Comparison of ENCODE assay signal across 1 cellular context in the genomic region with DNA sequence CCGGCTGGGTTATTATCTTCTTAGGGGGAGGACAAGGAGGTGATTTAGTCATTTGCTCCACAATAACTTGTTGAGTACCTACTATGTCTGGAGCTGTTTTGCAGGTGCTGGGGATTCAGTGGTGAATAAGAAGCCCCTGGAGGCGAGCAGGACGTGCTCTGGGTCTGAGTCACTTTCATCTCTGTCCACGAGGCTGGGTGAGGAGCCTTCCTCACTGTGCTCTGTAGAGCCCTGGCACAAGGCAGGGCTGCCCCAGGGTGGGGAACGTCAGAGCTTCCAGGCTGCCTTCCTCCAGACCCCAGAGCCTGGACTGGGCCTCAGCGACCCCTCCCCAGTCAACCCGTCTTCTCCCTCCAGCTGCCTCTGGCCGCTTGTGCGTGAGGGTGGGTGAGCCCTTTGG.
TF ChIP-seq lines count a peak whose summit lies in the region.

No MANE protein-coding gene starts in this region.

TF ChIP-seq in IMR-90, 13 proteins besides CTCF, POLR2A, EP300 and RAD21 (continued from another document):
- TF ChIP-seq SMC3 (IDR thresholded peaks at IDR 0.05; ENCODE audit: low read depth, low read length): no peak
- TF ChIP-seq ELK1 (IDR thresholded peaks at IDR 0.05; ENCODE audit: borderline replicate concordance, low read depth, low read length): no peak
- no peak for TF ChIP-seq CHD1 (IDR thresholded peaks at IDR 0.05; ENCODE audit: low read depth, low read length)
